8 cellular contexts compared by ENCODE assay signal in the genomic region with DNA sequence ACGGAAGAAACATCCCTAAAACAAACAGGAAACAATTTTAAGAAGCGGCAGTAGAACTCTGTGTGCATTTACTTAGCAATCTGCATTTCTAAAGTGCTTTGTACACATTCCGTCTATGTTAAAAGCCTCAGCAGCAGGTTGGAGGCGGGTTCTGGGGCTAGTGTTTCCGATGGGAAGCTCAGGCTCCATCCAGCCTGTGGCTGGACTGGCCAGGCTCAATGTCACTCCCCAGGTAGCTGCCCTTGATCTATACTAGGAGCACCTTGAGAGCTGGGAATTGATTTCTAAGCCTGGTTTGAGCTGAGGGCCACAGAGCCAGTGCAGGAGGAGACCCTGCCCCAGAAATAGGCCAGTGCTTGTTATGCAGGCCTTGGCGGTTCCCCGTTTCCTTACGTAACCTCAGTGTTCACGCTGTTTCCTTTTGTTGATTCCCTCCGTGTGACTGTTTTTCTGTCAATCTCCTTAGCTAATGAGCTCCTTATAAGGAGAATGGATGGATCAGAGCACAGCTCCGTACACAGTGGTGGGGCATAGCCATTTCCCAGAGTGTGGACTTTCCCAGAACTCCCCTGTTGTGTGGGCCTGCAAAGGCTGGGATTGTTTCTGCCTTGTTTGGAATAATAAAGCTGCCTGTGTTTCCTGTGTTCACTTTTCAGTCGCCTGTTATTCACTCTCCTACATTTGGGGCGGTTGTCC. TPM values are rescaled to one million over a fixed set of nuclear protein-coding genes. Genes with fewer than 3 reads are reported as not detected.
A peak's percentile ranks its signal among the peaks of the same experiment; 100 is the strongest.
DNase-seq lines count a peak whose midpoint lies in the region; ATAC-seq and TF ChIP-seq lines count a peak whose summit lies in the region.

No MANE protein-coding gene starts in this region.

- H3K27me3 ChIP-seq in CD8-positive, alpha-beta memory T cell (ENCODE audit: insufficient read depth, low read length, poor library complexity, severe bottlenecking) = no peaks in the 10 kb centered on the region
- H3K27me3 ChIP-seq in GM23248 (replicated peaks; ENCODE audit: insufficient read depth) = no peaks in the 10 kb centered on the region

- ATAC-seq in HG02870 (IDR thresholded peaks at IDR 0.05; ENCODE audit: unreplicated experiment) (no peak), GM18867 (IDR thresholded peaks at IDR 0.05; ENCODE audit: unreplicated experiment) (no peak), GM19467 (IDR thresholded peaks at IDR 0.05; ENCODE audit: unreplicated experiment) (no peak)

- no peak for TF ChIP-seq CTCF in choroid plexus epithelial cell (conservative IDR thresholded peaks at IDR 0.05; ENCODE audit: low read depth, low read length)

- no peak overlapping the region for H3K9ac ChIP-seq in GM23248

- H3K9me3 ChIP-seq in CD8-positive, alpha-beta memory T cell (ENCODE audit: low read length) = no peaks in the 10 kb centered on the region
- no peaks in the 10 kb centered on the region for H3K9me3 ChIP-seq in GM23248 (ENCODE audit: low read depth)

- H3K9me2 ChIP-seq in GM23248 (ENCODE audit: insufficient read depth) = no peaks in the 10 kb centered on the region

- peak overlapping the region in 1 of 7 donors; percentile 12 for H3K4me3 Mint-ChIP-seq in CD8-positive, alpha-beta memory T cell

- 0 out of 2 replicates have a peak, but pooled peaks cover 20% of the 10 kb centered on the region for H3K79me2 ChIP-seq in GM23248 (ENCODE audit: insufficient read depth)

- no peaks in the 10 kb centered on the region for H3K36me3 Mint-ChIP-seq in CD8-positive, alpha-beta memory T cell

- WGBS in GM23248 (ENCODE audit: low coverage in 1 of 2, low lambda C conversion rate in 2 of 2, missing lambda C conversion rate in 2 of 2), 2 experiments = 88 to 89% methylated on average over 13 of the region's 13 CpGs

- H3K9me3 Mint-ChIP-seq in CD8-positive, alpha-beta memory T cell = no peaks in the 10 kb centered on the region

- H4K20me1 ChIP-seq in GM23248 (ENCODE audit: insufficient read depth) = no peaks in the 10 kb centered on the region; the same call in 1 of the 2 replicates

- POLR2A ChIA-PET in CD8-positive, alpha-beta memory T cell (lab: Charles Lee) = no interaction called here

- in situ Hi-C loops in GM23248 (cut with MboI) = no loop called here

- no peak overlapping the region for H3K4me2 ChIP-seq in GM23248 (ENCODE audit: unreplicated experiment)

- peak in 1 of 5 donors; percentile 23 for DNase-seq in CD8-positive, alpha-beta memory T cell
- DNase-seq in NCI-H2196 (lab: John Stamatoyannopoulos, UW; ENCODE audit: unreplicated experiment) (peak; percentile 19), choroid plexus epithelial cell (ENCODE audit: low read depth) (peak; percentile 76), mesenteric fat pad (ENCODE audit: low spot score) (peak; percentile 51), GM23248 (no peak)

- no peaks in the 10 kb centered on the region for H3K36me3 ChIP-seq in CD8-positive, alpha-beta memory T cell (ENCODE audit: insufficient read depth, low read length)
- no peaks in the 10 kb centered on the region for H3K36me3 ChIP-seq in GM23248 (ENCODE audit: low read depth)

- H3K27ac ChIP-seq in CD8-positive, alpha-beta memory T cell (ENCODE audit: low read depth, low read length) = peak overlapping the region; percentile 10
- no peak overlapping the region for H3K27ac ChIP-seq in GM23248

- peaks cover 0 to 3% (median 0%) of the 10 kb centered on the region in 3 donors for H3K4me1 Mint-ChIP-seq in CD8-positive, alpha-beta memory T cell

- no peak overlapping the region for H3K27ac Mint-ChIP-seq in CD8-positive, alpha-beta memory T cell

- no peak overlapping the region for H2AFZ ChIP-seq in GM23248

- H3K4me3 ChIP-seq in CD8-positive, alpha-beta memory T cell (ENCODE audit: low read length) = peak overlapping the region; percentile 6
- H3K4me3 ChIP-seq in choroid plexus epithelial cell (ENCODE audit: low read depth, low read length) (peak overlapping the region; percentile 10), GM23248 (no peak overlapping the region)

- CTCF ChIA-PET in CD8-positive, alpha-beta memory T cell (lab: Charles Lee) = interaction anchor here (2.2 kb wide), 1 partner anchor 22 kb away, joined by 7 read pairs; a partner anchor contains a TSS

- peaks cover 2 to 11% of the 10 kb centered on the region in 2 donors for H3K27me3 Mint-ChIP-seq in CD8-positive, alpha-beta memory T cell

- H3F3A ChIP-seq in GM23248 (ENCODE audit: insufficient read depth) = no peaks in the 10 kb centered on the region

- H3K4me1 ChIP-seq in CD8-positive, alpha-beta memory T cell (ENCODE audit: insufficient read depth, low read length) = peaks cover 14% of the 10 kb centered on the region
- H3K4me1 ChIP-seq in GM23248 (ENCODE audit: insufficient read depth) = peaks cover 7% of the 10 kb centered on the region; the same call in 1 of the 2 replicates

RNA-seq across cellular contexts. Expression of a gene that starts 21.4 kb away (rescaled TPM):
- under 1 TPM; 0.88 to 0.95 TPM for total RNA-seq in CD8-positive, alpha-beta memory T cell
- polyA plus RNA-seq in CD8-positive, alpha-beta memory T cell = 1.2 TPM
- total RNA-seq in mesenteric fat pad = 0.55 TPM
- total RNA-seq in GM23248 (2014; rRNA removed; shearing (Covaris generic)) = 13.7 and 20.2 TPM in 2 replicates
- 10.3 and 13.1 TPM in 2 replicates for polyA plus RNA-seq in GM23248 (2016; fragmentation: Nextera tagmentation; extraction: Ambion mirVana)

RNA-seq across cellular contexts. Expression of a gene that starts 33.2 kb away (rescaled TPM):
- total RNA-seq in CD8-positive, alpha-beta memory T cell = 10 to 100 TPM; 11.0 to 12.2 TPM
- 60.4 TPM for polyA plus RNA-seq in CD8-positive, alpha-beta memory T cell
- total RNA-seq in mesenteric fat pad = 34.0 TPM
- total RNA-seq in GM23248 (2014; rRNA removed; shearing (Covaris generic)) = 12.4 and 13.5 TPM in 2 replicates
- 25.8 and 29.1 TPM in 2 replicates for polyA plus RNA-seq in GM23248 (2016; fragmentation: Nextera tagmentation; extraction: Ambion mirVana)

RNA-seq across cellular contexts. Expression of a gene that starts 33.3 kb away (rescaled TPM):
- total RNA-seq in CD8-positive, alpha-beta memory T cell = 10 to 100 TPM; 30.6 to 34.1 TPM
- 40.5 TPM for polyA plus RNA-seq in CD8-positive, alpha-beta memory T cell
- 27.0 TPM for total RNA-seq in mesenteric fat pad
- 41.7 and 45.3 TPM in 2 replicates for total RNA-seq in GM23248 (2014; rRNA removed; shearing (Covaris generic))
- 26.3 and 27.9 TPM in 2 replicates for polyA plus RNA-seq in GM23248 (2016; fragmentation: Nextera tagmentation; extraction: Ambion mirVana)
